Comparison of ENCODE assay signal across 24 cellular contexts in genomic region chr10:12887780-12888179, GRCh38.
"Had no signal": no experiment of that assay in that cellular context is flagged by ENCODE, and none has a peak within 500 bp of the region (broad histone marks: within the 10 kb centered on the region; RNA-seq: fewer than 3 reads in every experiment).

No MANE protein-coding gene starts in this region.

- H3K36me3 ChIP-seq: breast epithelium had no signal

- DNase-seq: activated CD4-positive, alpha-beta T cell treated with anti-CD3 and anti-CD28 coated beads for 48 hours; activated CD4-positive, alpha-beta T cell treated with anti-CD3 and anti-CD28 coated beads, Interleukin-2, amount 50 U/mL, for 48 hours; activated CD4-positive, CD25-positive, alpha-beta regulatory T cell treated with anti-CD3 and anti-CD28 coated beads, Interleukin-2, amount 50 U/mL, for 72 hours; activated CD8-positive, alpha-beta memory T cell treated with anti-CD3 and anti-CD28 coated beads, Interleukin-2, amount 10 ng/mL, durations not matched to agents 7 days and 5 days; activated effector memory CD4-positive, alpha-beta T cell treated with Interleukin-2 at 50 U/mL for 16 hours; activated naive CD4-positive, alpha-beta T cell treated with anti-CD3 and anti-CD28 coated beads for 36 hours; activated T-cell treated with anti-CD3 and anti-CD28 coated beads, Interleukin-2, amount 50 U/mL, for 24 hours; amygdala; caudate nucleus; Karpas-422; NCI-H1048; NCI-H146; NCI-H187 treated with DMSO at 0.1 percent for 48 hours; NCI-H2171; NCI-H2227 treated with DMSO at 0.1 percent for 48 hours; NCI-H446 treated with DMSO at 0.1 percent for 48 hours; NCI-H524 treated with DMSO at 0.1 percent for 48 hours; NCI-H82; SIG-M5; T-helper 17 cell; T-helper 9 cell had no signal

- H3K4me1 ChIP-seq: breast epithelium had no signal

- H3K4me3 ChIP-seq: breast epithelium, K562 had no signal

- H3K27ac ChIP-seq: breast epithelium had no signal

- ATAC-seq: activated CD8-positive, alpha-beta memory T cell treated with anti-CD3 and anti-CD28 coated beads, Interleukin-2, amount 10 ng/mL, durations not matched to agents 7 days and 5 days; K562; T-helper 17 cell; WTC11 had no signal

- H3K27me3 ChIP-seq: breast epithelium had no signal
